2 cellular contexts compared by ENCODE assay signal in the genomic region with DNA sequence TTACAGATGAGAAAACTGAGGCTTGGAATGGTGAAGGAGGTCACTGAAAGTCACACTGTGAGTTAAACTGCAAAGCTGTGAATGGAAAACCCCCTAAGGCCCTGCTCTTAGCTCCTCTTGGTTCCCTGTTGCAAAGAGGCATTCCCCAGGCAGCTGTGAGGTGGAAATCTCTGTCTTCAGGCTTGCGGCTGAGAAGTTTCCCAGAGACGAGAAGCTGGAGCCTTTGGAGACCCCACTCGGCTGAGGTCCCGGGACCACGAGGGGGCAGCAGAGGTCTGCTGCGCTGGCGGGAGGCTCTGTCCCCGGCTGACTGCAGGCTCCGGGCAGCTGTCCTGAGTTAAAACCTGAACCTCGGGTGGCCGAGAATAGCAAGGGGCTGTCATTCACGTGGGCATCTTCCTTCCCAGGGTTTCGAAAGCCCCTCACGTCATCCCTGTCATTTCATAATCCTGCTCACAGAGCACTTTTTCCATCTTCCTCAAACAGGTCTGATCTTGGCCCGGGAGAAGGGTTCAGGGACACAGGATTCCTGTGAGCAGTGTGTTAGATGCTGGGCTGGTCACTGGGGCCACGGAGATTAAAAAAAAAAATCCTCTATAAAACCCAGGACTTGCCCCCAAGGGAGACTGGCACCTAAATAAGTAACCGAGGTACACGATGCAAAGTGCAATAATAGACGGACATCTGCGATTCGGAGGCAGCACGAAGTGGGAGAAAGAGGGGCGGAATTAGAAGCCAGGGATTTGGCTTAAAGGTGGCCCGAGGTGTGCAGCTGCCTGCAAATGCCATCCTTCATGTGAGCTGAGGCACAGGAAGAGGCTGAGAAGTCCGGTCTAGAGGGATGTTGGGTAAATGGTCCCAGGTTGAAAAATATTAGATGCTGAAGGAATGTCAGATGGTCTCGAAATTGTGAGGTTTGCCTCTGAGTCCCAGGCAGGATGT.
TF ChIP-seq lines count a peak whose summit lies in the region.

No MANE protein-coding gene starts in this region.

TF ChIP-seq in A549, 52 proteins besides CTCF, POLR2A, EP300 and RAD21:
- TF ChIP-seq CEBPB (IDR thresholded peaks at IDR 0.05) (peak in 1 of 2 experiments; percentile 59; a peak in 2 of 4 replicates), SMC3 (IDR thresholded peaks at IDR 0.05) (peak; percentile 100), MYC (IDR thresholded peaks at IDR 0.05; ENCODE audit: borderline replicate concordance, low read length) (peak; percentile 14; the same call in 1 of the 2 replicates), ZFP36 (IDR thresholded peaks at IDR 0.05; ENCODE audit: borderline replicate concordance, partially characterized antibody) (no peak), CHD4 (IDR thresholded peaks at IDR 0.05; ENCODE audit: borderline replicate concordance) (no peak), GATA3 (IDR thresholded peaks at IDR 0.05; ENCODE audit: borderline replicate concordance) (0 out of 2 replicates have a peak, but pooled peaks have one; percentile 27), MAFK (IDR thresholded peaks at IDR 0.05; ENCODE audit: partially characterized antibody) (peak; percentile 38)
- TF ChIP-seq, protein P1, sequence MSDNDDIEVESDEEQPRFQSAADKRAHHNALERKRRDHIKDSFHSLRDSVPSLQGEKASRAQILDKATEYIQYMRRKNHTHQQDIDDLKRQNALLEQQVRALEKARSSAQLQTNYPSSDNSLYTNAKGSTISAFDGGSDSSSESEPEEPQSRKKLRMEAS (IDR thresholded peaks at IDR 0.05), result peak; percentile 33; the same call in 1 of the 2 replicates
TF ChIP-seq in A549: peak in this region for 6.

TF ChIP-seq in endothelial cell of umbilical vein, 7 proteins besides CTCF, POLR2A, EP300 and RAD21:
- TF ChIP-seq POLR2AphosphoS5 (IDR thresholded peaks at IDR 0.05; ENCODE audit: insufficient read depth, low read depth, low read length), result no peak
- no peak for TF ChIP-seq MYC (IDR thresholded peaks at IDR 0.05; ENCODE audit: low read depth, low read length)
- no peak for TF ChIP-seq EZH2 (IDR thresholded peaks at IDR 0.05; ENCODE audit: borderline replicate concordance, low read depth, low read length, severe bottlenecking)
- TF ChIP-seq, protein P1 (IDR thresholded peaks at IDR 0.05; ENCODE audit: insufficient read depth, insufficient read length), result no peak
- TF ChIP-seq FOS (IDR thresholded peaks at IDR 0.05; ENCODE audit: borderline replicate concordance, insufficient read depth, low read length), result no peak
- TF ChIP-seq JUN (IDR thresholded peaks at IDR 0.05; ENCODE audit: borderline replicate concordance, insufficient read depth, insufficient read length, low read depth), result no peak
- TF ChIP-seq GATA2 (IDR thresholded peaks at IDR 0.05; ENCODE audit: insufficient read depth, insufficient read length, low read depth, low read length), result no peak
TF ChIP-seq in endothelial cell of umbilical vein: peak in this region for 0.
